In genomic region chr7:149830527-149830926, GRCh38 we compare ENCODE assay signal across 1 cellular context. TPM values are rescaled to one million over a fixed set of nuclear protein-coding genes. Genes with fewer than 3 reads are reported as not detected.
"Had no signal": no experiment of that assay in that cellular context is flagged by ENCODE, and none has a peak within 500 bp of the region (broad histone marks: within the 10 kb centered on the region; RNA-seq: fewer than 3 reads in every experiment).

No MANE protein-coding gene starts in this region.

RNA-seq across cellular contexts. Expression of gene ZNF467, which starts 57.1 kb away (rescaled TPM):
- total RNA-seq: LHCN-M2 had no signal
